8 cellular contexts compared by ENCODE assay signal in genomic region chr6:111603648-111604047, GRCh38. TPM values are rescaled to one million over a fixed set of nuclear protein-coding genes. Genes with fewer than 3 reads are reported as not detected.
A peak's percentile ranks its signal among the peaks of the same experiment; 100 is the strongest.
DNase-seq lines count a peak whose midpoint lies in the region; ATAC-seq and TF ChIP-seq lines count a peak whose summit lies in the region.

No MANE protein-coding gene starts in this region.

- peaks cover 28% of the 10 kb centered on the region for H3K4me1 ChIP-seq in foreskin keratinocyte
- peaks cover 53 to 74% (median 64%) of the 10 kb centered on the region in 4 donors for H3K4me1 ChIP-seq in stomach

- H3K4me3 Mint-ChIP-seq in IgD-negative memory B cell = peak overlapping the region in 3 of 4 donors; percentile 39 to 97 (median 63)
- H3K4me3 Mint-ChIP-seq in activated naive CD8-positive, alpha-beta T cell treated with anti-CD3 and anti-CD28 coated beads for 36 hours = peak overlapping the region; percentile 8

- WGBS in stomach, 5 donors = 18 to 30% (median 24%) methylated on average over 3 of the region's 3 CpGs

- ATAC-seq in foreskin keratinocyte (peak; percentile 2), HG02870 (IDR thresholded peaks at IDR 0.05; ENCODE audit: unreplicated experiment) (no peak), HG02759 (IDR thresholded peaks at IDR 0.05; ENCODE audit: unreplicated experiment) (no peak)

- no peaks in the 10 kb centered on the region for H3K27me3 ChIP-seq in foreskin keratinocyte
- no peaks in the 10 kb centered on the region for H3K27me3 ChIP-seq in stomach

- intact Hi-C loops in stomach (cut with DNase I; ENCODE audit: low total_unique reads) = no loop called here

- no peak for TF ChIP-seq POLR2A in stomach (IDR thresholded peaks at IDR 0.05)

- H3K36me3 Mint-ChIP-seq in IgD-negative memory B cell = peaks cover 2% of the 10 kb centered on the region
- H3K36me3 Mint-ChIP-seq in activated naive CD8-positive, alpha-beta T cell treated with anti-CD3 and anti-CD28 coated beads for 36 hours = no peaks in the 10 kb centered on the region

- no peaks in the 10 kb centered on the region for H3K9me3 Mint-ChIP-seq in IgD-negative memory B cell
- no peaks in the 10 kb centered on the region for H3K9me3 Mint-ChIP-seq in activated naive CD8-positive, alpha-beta T cell treated with anti-CD3 and anti-CD28 coated beads for 36 hours

- H3K36me3 ChIP-seq in stomach = no peaks in the 10 kb centered on the region

- peak overlapping the region; percentile 94 for H3K27ac ChIP-seq in foreskin keratinocyte
- peak overlapping the region; percentile 93 to 99 (median 96) for H3K27ac ChIP-seq in stomach

- peaks cover 29 to 41% (median 36%) of the 10 kb centered on the region in 3 donors for H3K4me1 Mint-ChIP-seq in IgD-negative memory B cell
- H3K4me1 Mint-ChIP-seq in activated naive CD8-positive, alpha-beta T cell treated with anti-CD3 and anti-CD28 coated beads for 36 hours = peaks cover 38% of the 10 kb centered on the region

- peak overlapping the region in 1 of 3 donors; percentile 84 for H3K27ac Mint-ChIP-seq in IgD-negative memory B cell
- H3K27ac Mint-ChIP-seq in activated naive CD8-positive, alpha-beta T cell treated with anti-CD3 and anti-CD28 coated beads for 36 hours = no peak overlapping the region

- H3K9me3 ChIP-seq in stomach = no peaks in the 10 kb centered on the region

- H3K4me3 ChIP-seq in stomach = peak overlapping the region; percentile 50 to 61 (median 54)

- no peak for TF ChIP-seq EP300 in stomach (IDR thresholded peaks at IDR 0.05)

- TF ChIP-seq CTCF in foreskin keratinocyte (conservative IDR thresholded peaks at IDR 0.05) (no peak), stomach (IDR thresholded peaks at IDR 0.05) (no peak)

- DNase-seq in activated naive CD8-positive, alpha-beta T cell treated with anti-CD3 and anti-CD28 coated beads for 36 hours = no peak
- DNase-seq in foreskin keratinocyte = no peak
- no peak for DNase-seq in stomach
- DNase-seq in amniotic stem cell (lab: John Stamatoyannopoulos, UW) = no peak
- no peak for DNase-seq in epidermal melanocyte (ENCODE audit: insufficient read length, low spot score)

- H3K27me3 Mint-ChIP-seq in IgD-negative memory B cell = no peaks in the 10 kb centered on the region
- no peaks in the 10 kb centered on the region for H3K27me3 Mint-ChIP-seq in activated naive CD8-positive, alpha-beta T cell treated with anti-CD3 and anti-CD28 coated beads for 36 hours

RNA-seq across cellular contexts. Expression of gene TRAF3IP2, which starts 2.0 kb away (rescaled TPM):
- 26.1 TPM for polyA plus RNA-seq in IgD-negative memory B cell
- total RNA-seq in activated naive CD8-positive, alpha-beta T cell treated with anti-CD3 and anti-CD28 coated beads for 36 hours = 10 to 100 TPM; 23.0 to 24.6 TPM
- 85.1 and 98.9 TPM in 2 replicates for total RNA-seq in foreskin keratinocyte
- polyA plus RNA-seq in foreskin keratinocyte = 73.2 and 77.9 TPM in 2 replicates
- 10 to 100 TPM; 11.1 to 87.2 (median 23.5) TPM for total RNA-seq in stomach
- polyA plus RNA-seq in stomach = 10 to 100 TPM; 40.6 to 64.4 (median 62.5) TPM
